ENCODE assay signal across 10 cellular contexts in genomic region chrX:32448945-32449344, GRCh38.
A peak's percentile ranks its signal among the peaks of the same experiment; 100 is the strongest.
DNase-seq lines count a peak whose midpoint lies in the region; ATAC-seq and TF ChIP-seq lines count a peak whose summit lies in the region.
"Had no signal": no experiment of that assay in that cellular context is flagged by ENCODE, and none has a peak within 500 bp of the region (broad histone marks: within the 10 kb centered on the region; RNA-seq: fewer than 3 reads in every experiment).

No MANE protein-coding gene starts in this region.

- no peak for TF ChIP-seq CTCF in heart left ventricle (IDR thresholded peaks at IDR 0.05)

- no peaks in the 10 kb centered on the region for H3K27me3 Mint-ChIP-seq in activated naive CD4-positive, alpha-beta T cell treated with anti-CD3 and anti-CD28 coated beads, Interleukin-2, amount 50 U/mL, for 24 hours
- H3K27me3 Mint-ChIP-seq in IgD-negative memory B cell = peaks cover under 1% of the 10 kb centered on the region
- H3K27me3 Mint-ChIP-seq in naive thymus-derived CD8-positive, alpha-beta T cell = no peaks in the 10 kb centered on the region

- no peaks in the 10 kb centered on the region for H3K27me3 ChIP-seq in heart left ventricle

- ATAC-seq in HG02759 (IDR thresholded peaks at IDR 0.05; ENCODE audit: unreplicated experiment) (peak; percentile 58), heart left ventricle (no peak)
- ATAC-seq in naive thymus-derived CD8-positive, alpha-beta T cell = no peak
- ATAC-seq: HCT116 had no signal

- DNase-seq in activated naive CD4-positive, alpha-beta T cell (lab: John Stamatoyannopoulos, UW) = no peak
- DNase-seq in naive thymus-derived CD8-positive, alpha-beta T cell = no peak
- DNase-seq in NCI-H748 (lab: John Stamatoyannopoulos, UW; ENCODE audit: unreplicated experiment) = no peak
- no peak for DNase-seq in DMS79 (lab: John Stamatoyannopoulos, UW)
- DNase-seq in heart left ventricle = no peak
- DNase-seq: heart right ventricle had no signal

- TF ChIP-seq POLR2A in heart left ventricle (IDR thresholded peaks at IDR 0.05) = no peak

- peaks cover 31% of the 10 kb centered on the region for H3K4me1 Mint-ChIP-seq in activated naive CD4-positive, alpha-beta T cell treated with anti-CD3 and anti-CD28 coated beads, Interleukin-2, amount 50 U/mL, for 24 hours
- peaks cover 25 to 40% (median 38%) of the 10 kb centered on the region in 3 donors for H3K4me1 Mint-ChIP-seq in IgD-negative memory B cell
- H3K4me1 Mint-ChIP-seq in naive thymus-derived CD8-positive, alpha-beta T cell = peaks cover 4 to 31% (median 17%) of the 10 kb centered on the region in 4 donors

- H3K4me3 Mint-ChIP-seq in activated naive CD4-positive, alpha-beta T cell treated with anti-CD3 and anti-CD28 coated beads, Interleukin-2, amount 50 U/mL, for 24 hours = peak overlapping the region; percentile 63
- peak overlapping the region; percentile 24 to 86 (median 70) for H3K4me3 Mint-ChIP-seq in IgD-negative memory B cell
- H3K4me3 Mint-ChIP-seq in naive thymus-derived CD8-positive, alpha-beta T cell = peak overlapping the region in 8 of 10 donors; percentile 8 to 70 (median 50)

- no peak overlapping the region for H3K27ac ChIP-seq in heart left ventricle
- H3K27ac ChIP-seq: heart right ventricle had no signal

- H3K4me3 ChIP-seq in heart left ventricle = peak overlapping the region in 1 of 12 donors; percentile 7
- H3K4me3 ChIP-seq: heart right ventricle had no signal

- intact Hi-C loops in heart left ventricle (cut with DNase I) = no loop called here

- H3K27ac Mint-ChIP-seq in activated naive CD4-positive, alpha-beta T cell treated with anti-CD3 and anti-CD28 coated beads, Interleukin-2, amount 50 U/mL, for 24 hours = no peak overlapping the region
- peak overlapping the region; percentile 51 to 77 (median 52) for H3K27ac Mint-ChIP-seq in IgD-negative memory B cell
- peak overlapping the region in 7 of 10 donors; percentile 17 to 84 (median 79) for H3K27ac Mint-ChIP-seq in naive thymus-derived CD8-positive, alpha-beta T cell

- no peaks in the 10 kb centered on the region for H3K9me3 Mint-ChIP-seq in activated naive CD4-positive, alpha-beta T cell treated with anti-CD3 and anti-CD28 coated beads, Interleukin-2, amount 50 U/mL, for 24 hours
- peaks cover 1 to 6% (median 2%) of the 10 kb centered on the region in 3 donors for H3K9me3 Mint-ChIP-seq in IgD-negative memory B cell
- no peaks in the 10 kb centered on the region for H3K9me3 Mint-ChIP-seq in naive thymus-derived CD8-positive, alpha-beta T cell

- H3K36me3 ChIP-seq in heart left ventricle = peaks cover 0 to 2% (median 0%) of the 10 kb centered on the region in 9 donors
- H3K36me3 ChIP-seq: heart right ventricle had no signal

- H3K4me1 ChIP-seq in heart left ventricle = peaks cover 0 to 4% (median 0%) of the 10 kb centered on the region in 12 donors
- H3K4me1 ChIP-seq: heart right ventricle had no signal

- no peaks in the 10 kb centered on the region for H3K36me3 Mint-ChIP-seq in activated naive CD4-positive, alpha-beta T cell treated with anti-CD3 and anti-CD28 coated beads, Interleukin-2, amount 50 U/mL, for 24 hours
- no peaks in the 10 kb centered on the region for H3K36me3 Mint-ChIP-seq in IgD-negative memory B cell
- no peaks in the 10 kb centered on the region for H3K36me3 Mint-ChIP-seq in naive thymus-derived CD8-positive, alpha-beta T cell

- POLR2A ChIA-PET in naive thymus-derived CD8-positive, alpha-beta T cell (lab: Charles Lee) = no interaction called here

- no peaks in the 10 kb centered on the region for H3K9me3 ChIP-seq in heart left ventricle
- H3K9me3 ChIP-seq: heart right ventricle had no signal

- 17 to 41% (median 30%) methylated on average over 2 of the region's 2 CpGs for WGBS in heart left ventricle, 4 donors
